Comparison of ENCODE assay signal across 23 cellular contexts in genomic region chr4:157838366-157838765, GRCh38.
A peak's percentile ranks its signal among the peaks of the same experiment; 100 is the strongest.
DNase-seq lines count a peak whose midpoint lies in the region; ATAC-seq lines count a peak whose summit lies in the region.
"Had no signal": no experiment of that assay in that cellular context is flagged by ENCODE, and none has a peak within 500 bp of the region (broad histone marks: within the 10 kb centered on the region; RNA-seq: fewer than 3 reads in every experiment).

No MANE protein-coding gene starts in this region.

- no peaks in the 10 kb centered on the region for H3K4me1 ChIP-seq in adipocyte (ENCODE audit: control insufficient read depth, insufficient read depth, low read length)
- H3K4me1 ChIP-seq: BE2C, Caco-2 had no signal

- DNase-seq in NCI-H82 (lab: John Stamatoyannopoulos, UW): peak; percentile 1
- no peak for DNase-seq in NCI-H82 treated with DMSO at 0.1 percent for 48 hours (lab: John Stamatoyannopoulos, UW; ENCODE audit: unreplicated experiment)
- DNase-seq in adipocyte (ENCODE audit: low read depth): peak; percentile 30
- peak; percentile 12 for DNase-seq in fibroblast of gingiva (ENCODE audit: low read depth)
- peak; percentile 21 for DNase-seq in renal cortical epithelial cell (ENCODE audit: low read depth)
- DNase-seq in CD1c-positive myeloid dendritic cell (ENCODE audit: extremely low spot score): no peak
- DNase-seq: BE2C; Caco-2; CD4-positive, alpha-beta T cell; DMS153; H7; IMR-90; MG63; NCI-H1048; NCI-H1436; NCI-H2029; NCI-H2171; NCI-H446; NCI-H526 treated with DMSO at 0.1 percent for 48 hours; NK-92 treated with Interleukin-12 subunit alpha and Interleukin-12 subunit beta, amount 100 ng/mL, for 24 hours had no signal

- no peaks in the 10 kb centered on the region for H3K9me3 ChIP-seq in adipocyte (ENCODE audit: control insufficient read depth, low read length)
- H3K9me3 ChIP-seq: BE2C, Caco-2, MG63 had no signal

- no peaks in the 10 kb centered on the region for H3K36me3 ChIP-seq in adipocyte (ENCODE audit: control insufficient read depth, insufficient read depth, low read length, severe bottlenecking)
- H3K36me3 ChIP-seq: BE2C, MG63 had no signal

- ATAC-seq in GM21529 (IDR thresholded peaks at IDR 0.05; ENCODE audit: unreplicated experiment): no peak
- ATAC-seq in GM18868 (IDR thresholded peaks at IDR 0.05; ENCODE audit: unreplicated experiment): no peak
- ATAC-seq: Right ventricle myocardium inferior had no signal

- no peak overlapping the region for H3K4me3 ChIP-seq in adipocyte (ENCODE audit: low read length)
- H3K4me3 ChIP-seq: MG63 had no signal

- H3K9ac ChIP-seq in adipocyte (ENCODE audit: low read length): no peak overlapping the region

- H3K27me3 ChIP-seq in adipocyte (replicated peaks; ENCODE audit: control insufficient read depth, insufficient read depth, low read length): no peaks in the 10 kb centered on the region
- H3K27me3 ChIP-seq: BE2C had no signal

Comparison
In these comparisons a context has a peak if more than half of its experiments do, and no peak if none do; other contexts are left out.
1. DNase-seq: peak in NCI-H82 (single experiment), adipocyte (single experiment), fibroblast of gingiva (single experiment) and renal cortical epithelial cell (single experiment); none in NCI-H82 treated with DMSO at 0.1 percent for 48 hours (single experiment) and CD1c-positive myeloid dendritic cell (single experiment).